Comparison of ENCODE assay signal across 26 cellular contexts in the genomic region with DNA sequence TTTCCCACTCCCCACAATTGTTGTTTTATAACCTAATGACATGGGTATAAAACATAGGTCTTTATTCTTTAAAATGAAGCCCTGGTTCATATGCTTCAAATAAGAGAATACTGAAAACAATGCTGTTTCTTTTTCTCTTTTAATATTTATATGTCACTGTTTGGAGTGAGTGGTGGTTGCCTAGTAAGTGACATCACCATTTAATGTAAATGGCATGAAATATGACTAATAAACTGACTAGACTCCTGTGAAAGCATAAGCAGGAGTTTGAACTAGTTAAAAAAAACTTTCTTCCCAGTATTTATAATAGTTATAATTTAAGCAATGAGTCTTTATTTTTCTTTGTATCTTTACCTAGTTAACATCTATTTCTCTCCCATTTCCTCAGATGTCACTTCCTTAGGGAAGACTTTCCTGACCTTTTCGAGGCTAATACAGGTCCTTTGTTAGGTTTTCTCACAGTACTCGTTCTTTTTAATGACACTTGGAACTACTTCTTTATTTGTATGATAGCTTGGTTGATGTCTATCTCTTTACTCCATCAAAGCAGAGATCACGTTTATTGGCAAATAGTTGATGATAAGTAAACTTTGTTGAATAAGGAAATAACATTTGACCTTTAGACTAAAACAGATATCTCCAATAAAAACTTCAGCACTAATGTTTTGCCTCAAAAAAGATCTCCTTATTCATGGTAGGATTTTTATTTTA.
DNase-seq lines count a peak whose midpoint lies in the region; ATAC-seq, FAIRE-seq and TF ChIP-seq lines count a peak whose summit lies in the region.
"Had no signal": no experiment of that assay in that cellular context is flagged by ENCODE, and none has a peak within 500 bp of the region (broad histone marks: within the 10 kb centered on the region; RNA-seq: fewer than 3 reads in every experiment).

No MANE protein-coding gene starts in this region.

- TF ChIP-seq RAD21 in A549 (conservative IDR thresholded peaks at IDR 0.05 in 1 of 2, IDR thresholded peaks at IDR 0.05 in 1 of 2) (no peak), SK-N-SH (IDR thresholded peaks at IDR 0.05; ENCODE audit: low read length) (no peak)

- no peak overlapping the region for H3K4ac ChIP-seq in neuronal stem cell (ENCODE audit: low read length)

- no peak overlapping the region for H4K91ac ChIP-seq in neuronal stem cell (ENCODE audit: low read depth, low read length, poor library complexity)

- H3K23ac ChIP-seq in neuronal stem cell (ENCODE audit: low read depth, low read length, poor library complexity): no peak overlapping the region

- H3K4me1 Mint-ChIP-seq in type B pancreatic cell (ENCODE audit: unreplicated experiment): no peaks in the 10 kb centered on the region
- H3K4me1 Mint-ChIP-seq: activated CD4-positive, alpha-beta T cell treated with anti-CD3 and anti-CD28 coated beads for 36 hours; CD4-positive, CD25-positive, alpha-beta regulatory T cell; neural crest cell; stimulated activated effector memory CD8-positive, alpha-beta T cell treated with anti-CD3 and anti-CD28 coated beads, Interleukin-12 subunit alpha, Interleukin-12 subunit beta, amount 100 ng/mL, for 72 hours had no signal

- POLR2A ChIA-PET in A549 (lab: Yijun Ruan, JAX): no interaction called here
- POLR2A ChIA-PET in SK-N-SH (lab: Yijun Ruan, JAX): no interaction called here

- peaks cover 13% of the 10 kb centered on the region for H3F3A ChIP-seq in SK-N-SH (replicated peaks; ENCODE audit: insufficient read depth)

- no peaks in the 10 kb centered on the region for H3K27me3 ChIP-seq in SK-N-SH (ENCODE audit: insufficient read depth)
- H3K27me3 ChIP-seq in foreskin keratinocyte: no peaks in the 10 kb centered on the region
- no peaks in the 10 kb centered on the region for H3K27me3 ChIP-seq in neuronal stem cell (ENCODE audit: control insufficient read depth in 3 of 3, insufficient read depth in 3 of 3, low read depth in 1 of 3, low read length in 3 of 3)
- H3K27me3 ChIP-seq: tibial artery had no signal

- H2AK5ac ChIP-seq in neuronal stem cell (ENCODE audit: low read depth, low read length): no peak overlapping the region

- no peaks in the 10 kb centered on the region for H3K27me3 Mint-ChIP-seq in type B pancreatic cell
- H3K27me3 Mint-ChIP-seq: activated CD4-positive, alpha-beta T cell treated with anti-CD3 and anti-CD28 coated beads for 36 hours had no signal

- no peak overlapping the region for H2BK120ac ChIP-seq in neuronal stem cell (ENCODE audit: low read depth, low read length)

- no peak for TF ChIP-seq POLR2A in A549 (IDR thresholded peaks at IDR 0.05; ENCODE audit: low read length)

- no peaks in the 10 kb centered on the region for H3K9me2 ChIP-seq in SK-N-SH

- no peaks in the 10 kb centered on the region for H3K79me2 ChIP-seq in SK-N-SH (ENCODE audit: insufficient read depth)

- H4K20me1 ChIP-seq in SK-N-SH (ENCODE audit: insufficient read depth): no peaks in the 10 kb centered on the region

- H3K4me3 ChIP-seq in A549 (no peak overlapping the region), SK-N-SH (ENCODE audit: low read depth in 2 of 2, low read length in 1 of 2) (no peak overlapping the region), neuronal stem cell (ENCODE audit: low read length in 2 of 2) (no peak overlapping the region)
- H3K4me3 ChIP-seq: tibial artery had no signal

- H3K9me3 Mint-ChIP-seq in type B pancreatic cell: no peaks in the 10 kb centered on the region
- H3K9me3 Mint-ChIP-seq: CD4-positive, CD25-positive, alpha-beta regulatory T cell; neural crest cell; stimulated activated effector memory CD8-positive, alpha-beta T cell treated with anti-CD3 and anti-CD28 coated beads, Interleukin-12 subunit alpha, Interleukin-12 subunit beta, amount 100 ng/mL, for 72 hours had no signal

- H3K4me3 Mint-ChIP-seq in type B pancreatic cell: no peak overlapping the region
- H3K4me3 Mint-ChIP-seq: activated CD4-positive, alpha-beta T cell treated with anti-CD3 and anti-CD28 coated beads for 36 hours; CD4-positive, CD25-positive, alpha-beta regulatory T cell; neural crest cell; stimulated activated effector memory CD8-positive, alpha-beta T cell treated with anti-CD3 and anti-CD28 coated beads, Interleukin-12 subunit alpha, Interleukin-12 subunit beta, amount 100 ng/mL, for 72 hours had no signal

- H3K36me3 ChIP-seq in SK-N-SH (replicated peaks in 1 of 2; ENCODE audit: control insufficient read depth in 1 of 2, insufficient read depth in 2 of 2, low read length in 1 of 2) (no peaks in the 10 kb centered on the region), neuronal stem cell (replicated peaks in 1 of 2; ENCODE audit: control insufficient read depth in 2 of 2, insufficient read depth in 2 of 2, low read length in 2 of 2) (no peaks in the 10 kb centered on the region)
- H3K36me3 ChIP-seq: tibial artery had no signal

- no peak overlapping the region for H3K18ac ChIP-seq in neuronal stem cell (ENCODE audit: low read length)

- H3K27ac ChIP-seq in A549 (no peak overlapping the region), SK-N-SH (ENCODE audit: low read depth in 2 of 2, low read length in 1 of 2) (peak overlapping the region in 1 of 2 experiments; percentile 89; a peak in 2 of 4 replicates), foreskin keratinocyte (peak overlapping the region; percentile 82), neuronal stem cell (replicated peaks; ENCODE audit: low read length) (no peak overlapping the region)
- H3K27ac ChIP-seq: HL-60, tibial artery had no signal

- no peak overlapping the region for H3K14ac ChIP-seq in neuronal stem cell (ENCODE audit: low read length)

- H3K4me2 ChIP-seq in A549 (peak overlapping the region; percentile 55), SK-N-SH (0 out of 2 replicates have a peak overlapping the region, but pooled peaks have one; percentile 8), neuronal stem cell (ENCODE audit: insufficient read depth, low read length, poor library complexity, severe bottlenecking) (no peak overlapping the region)

- CTCF ChIA-PET in A549 (lab: Yijun Ruan, JAX): no interaction called here
- CTCF ChIA-PET in SK-N-SH (lab: Yijun Ruan, JAX): no interaction called here

- no peak overlapping the region for H3K27ac Mint-ChIP-seq in type B pancreatic cell
- H3K27ac Mint-ChIP-seq: activated CD4-positive, alpha-beta T cell treated with anti-CD3 and anti-CD28 coated beads for 36 hours; CD4-positive, CD25-positive, alpha-beta regulatory T cell; stimulated activated effector memory CD8-positive, alpha-beta T cell treated with anti-CD3 and anti-CD28 coated beads, Interleukin-12 subunit alpha, Interleukin-12 subunit beta, amount 100 ng/mL, for 72 hours had no signal

- no peak for TF ChIP-seq EP300 in A549 (IDR thresholded peaks at IDR 0.05)
- TF ChIP-seq EP300 in SK-N-SH (IDR thresholded peaks at IDR 0.05; ENCODE audit: borderline replicate concordance in 1 of 2, low read depth in 1 of 2, low read length in 1 of 2): no peak

- DNase-seq in A549 (ENCODE audit: low read depth in 1 of 2, low spot score in 1 of 2): peak; percentile 14 to 33
- peak; percentile 39 for DNase-seq in HCEC 1CT
- DNase-seq in SK-N-SH: no peak
- peak; percentile 51 to 63 for DNase-seq in foreskin keratinocyte
- DNase-seq in NCI-H1105 (lab: John Stamatoyannopoulos, UW): no peak
- DNase-seq in neuronal stem cell (ENCODE audit: low spot score): no peak
- DNase-seq in type B pancreatic cell (ENCODE audit: extremely low spot score, unreplicated experiment): no peak
- DNase-seq in NOMO-1 treated with dmso at 0.1 percent for 144 hours (lab: John Stamatoyannopoulos, UW; ENCODE audit: unreplicated experiment): no peak
- DNase-seq: activated CD4-positive, alpha-beta T cell treated with anti-CD3 and anti-CD28 coated beads for 36 hours; activated CD8-positive, alpha-beta memory T cell treated with anti-CD3 and anti-CD28 coated beads, Interleukin-2, amount 50 U/mL, for 4 hours; activated effector memory CD4-positive, alpha-beta T cell treated with anti-CD3 and anti-CD28 coated beads, Interleukin-2, amount 50 U/mL, for 16 hours; amniotic stem cell; CD4-positive, CD25-positive, alpha-beta regulatory T cell; DMS79; GOT3; KBM-7; kidney glomerular epithelial cell; midbrain; NCI-H1105 treated with DMSO at 0.1 percent for 48 hours; retina; tibial artery had no signal

- H3K79me1 ChIP-seq in neuronal stem cell (ENCODE audit: low read depth, low read length): no peaks in the 10 kb centered on the region

- H3K4me1 ChIP-seq in A549 (peaks cover 19% of the 10 kb centered on the region), SK-N-SH (ENCODE audit: control insufficient read depth in 1 of 2, insufficient read depth in 2 of 2, low read depth in 1 of 2, low read length in 1 of 2) (peaks cover 0 to 15% of the 10 kb centered on the region in 2 experiments; a peak in 2 of 4 replicates), foreskin keratinocyte (peaks cover 10% of the 10 kb centered on the region), neuronal stem cell (ENCODE audit: control insufficient read depth in 2 of 2, insufficient read depth in 1 of 2, low read depth in 1 of 2, low read length in 2 of 2) (no peaks in the 10 kb centered on the region)
- H3K4me1 ChIP-seq: tibial artery had no signal

- WGBS in A549 (ENCODE audit: missing lambda C conversion rate): 9% methylated on average over 3 of the region's 3 CpGs
- 18% methylated on average over 3 of the region's 3 CpGs for WGBS in SK-N-SH (ENCODE audit: low lambda C conversion rate)
- WGBS in neuronal stem cell (ENCODE audit: extremely low coverage in 2 of 2, insufficient read length in 2 of 2, insufficient replicate concordance in 1 of 2), 2 donors: no CpG with 5 or more reads among the region's 3 CpGs

- H2AFZ ChIP-seq in SK-N-SH (ENCODE audit: low read depth) (peak overlapping the region; percentile 55), neuronal stem cell (ENCODE audit: low read length) (no peak overlapping the region)

- H3K9ac ChIP-seq in SK-N-SH: peak overlapping the region; percentile 61; the same call in 1 of the 2 replicates
- H3K9ac ChIP-seq in neuronal stem cell (ENCODE audit: low read depth, low read length, poor library complexity): no peak overlapping the region

- H3K36me3 Mint-ChIP-seq in type B pancreatic cell: no peaks in the 10 kb centered on the region
- H3K36me3 Mint-ChIP-seq: CD4-positive, CD25-positive, alpha-beta regulatory T cell; stimulated activated effector memory CD8-positive, alpha-beta T cell treated with anti-CD3 and anti-CD28 coated beads, Interleukin-12 subunit alpha, Interleukin-12 subunit beta, amount 100 ng/mL, for 72 hours had no signal

- TF ChIP-seq CTCF in A549 (IDR thresholded peaks at IDR 0.05) (no peak), SK-N-SH (IDR thresholded peaks at IDR 0.05) (no peak), foreskin keratinocyte (conservative IDR thresholded peaks at IDR 0.05) (no peak), type B pancreatic cell (conservative IDR thresholded peaks at IDR 0.05) (no peak)

- H3K9me3 ChIP-seq in A549 (no peaks in the 10 kb centered on the region), SK-N-SH (no peaks in the 10 kb centered on the region), neuronal stem cell (replicated peaks in 1 of 2; ENCODE audit: control insufficient read depth in 2 of 2, insufficient read depth in 1 of 2, low read depth in 1 of 2, low read length in 2 of 2) (no peaks in the 10 kb centered on the region)
- H3K9me3 ChIP-seq: tibial artery had no signal

- ATAC-seq in A549 (peak in 1 of 2 experiments; percentile 69; a peak in 3 of 6 replicates), foreskin keratinocyte (peak; percentile 97)
- ATAC-seq: activated CD4-positive, alpha-beta T cell treated with anti-CD3 and anti-CD28 coated beads for 36 hours; Panc1; stimulated activated effector memory CD8-positive, alpha-beta T cell treated with anti-CD3 and anti-CD28 coated beads, Interleukin-12 subunit alpha, Interleukin-12 subunit beta, amount 100 ng/mL, for 72 hours had no signal

- no peak overlapping the region for H2BK15ac ChIP-seq in neuronal stem cell (ENCODE audit: low read length)

- H2BK12ac ChIP-seq in neuronal stem cell (ENCODE audit: low read length): no peak overlapping the region

- no peak overlapping the region for H2BK5ac ChIP-seq in neuronal stem cell (ENCODE audit: low read length)

- no peak overlapping the region for H4K8ac ChIP-seq in neuronal stem cell (ENCODE audit: low read depth, low read length)

- FAIRE-seq in A549 (lab: Jason Lieb, UNC): peak; percentile 18
- FAIRE-seq: GM18507 had no signal

Comparison
In these comparisons a context has a peak if more than half of its experiments do, and no peak if none do; other contexts are left out.
1. DNase-seq: peak in A549 (2 of 2), HCEC 1CT (single experiment) and foreskin keratinocyte (2 of 2); none in SK-N-SH (single experiment), NCI-H1105 (single experiment), neuronal stem cell (single experiment), type B pancreatic cell (single experiment) and NOMO-1 treated with dmso at 0.1 percent for 144 hours (single experiment).